Comparison of ENCODE assay signal across 11 cellular contexts in the genomic region with DNA sequence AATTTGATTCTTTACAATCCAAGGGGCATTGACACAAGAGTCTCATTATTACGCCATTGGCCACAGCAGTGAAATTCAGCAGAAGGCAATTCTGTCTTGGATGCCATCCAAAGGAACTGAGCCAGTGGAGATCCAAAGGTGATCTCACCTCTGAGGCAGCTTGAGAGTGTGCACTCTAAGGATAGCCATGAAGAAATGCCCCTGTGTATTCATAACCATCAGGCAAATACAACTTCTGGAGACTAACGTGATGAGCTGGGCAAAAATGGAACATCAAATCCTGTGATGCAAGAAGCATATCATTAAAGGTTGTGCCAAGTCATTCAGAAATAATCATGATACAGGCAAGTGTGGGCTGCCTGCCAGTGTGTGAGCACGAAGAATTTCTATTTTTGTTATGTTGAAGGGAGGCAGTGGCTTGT. TPM values are rescaled to one million over a fixed set of nuclear protein-coding genes. Genes with fewer than 3 reads are reported as not detected.
DNase-seq lines count a peak whose midpoint lies in the region; ATAC-seq and TF ChIP-seq lines count a peak whose summit lies in the region.
"Had no signal": no experiment of that assay in that cellular context is flagged by ENCODE, and none has a peak within 500 bp of the region (broad histone marks: within the 10 kb centered on the region; RNA-seq: fewer than 3 reads in every experiment).

No MANE protein-coding gene starts in this region.

- H3K36me3 ChIP-seq in ovary: no peaks in the 10 kb centered on the region

- peak; percentile 73 for DNase-seq in HS-5 (ENCODE audit: low read depth)
- DNase-seq in NCI-H82 (lab: John Stamatoyannopoulos, UW): peak; percentile 75
- DNase-seq in erythroblast (lab: John Stamatoyannopoulos, UW): peak; percentile 15 to 35
- peak in 4 of 5 donors; percentile 9 to 45 (median 24) for DNase-seq in ovary
- no peak for DNase-seq in AG20443 (ENCODE audit: low spot score)
- DNase-seq in mesenteric fat pad (ENCODE audit: low spot score): no peak
- DNase-seq in AG08395 (ENCODE audit: low spot score): no peak
- DNase-seq: activated naive CD4-positive, alpha-beta T cell treated with anti-CD3 and anti-CD28 coated beads for 36 hours had no signal

- TF ChIP-seq EP300 in ovary (IDR thresholded peaks at IDR 0.05): no peak

- TF ChIP-seq POLR2A in erythroblast (IDR thresholded peaks at IDR 0.05; ENCODE audit: low read length): no peak
- no peak for TF ChIP-seq POLR2A in ovary (IDR thresholded peaks at IDR 0.05)

- ATAC-seq in GM21737 (IDR thresholded peaks at IDR 0.05; ENCODE audit: unreplicated experiment): no peak

- H3K27me3 ChIP-seq in ovary: no peaks in the 10 kb centered on the region

- no peak overlapping the region for H3K4me3 ChIP-seq in ovary
- H3K4me3 ChIP-seq: skin epidermis had no signal

- peaks cover 7% of the 10 kb centered on the region for H3K4me1 ChIP-seq in ovary (ENCODE audit: insufficient read depth)

- intact Hi-C loops in ovary (cut with DNase I): no loop called here

- H3K9me3 ChIP-seq in ovary: no peaks in the 10 kb centered on the region

- 34 to 36% (median 35%) methylated on average over 3 of the region's 3 CpGs for WGBS in ovary, 3 donors

- H3K27ac ChIP-seq in ovary: no peak overlapping the region
- H3K27ac ChIP-seq: skin epidermis had no signal

- no peak for TF ChIP-seq CTCF in ovary (IDR thresholded peaks at IDR 0.05)

RNA-seq across cellular contexts. Expression of gene ROBO2, which starts 41.4 kb away (rescaled TPM):
- total RNA-seq in ovary: 10 to 100 TPM in 2 of 7 donors, 1 to 10 TPM in 5; 3.4 to 14.8 (median 4.9) TPM
- polyA plus RNA-seq in ovary: 1 to 10 TPM; 7.3 to 8.4 TPM
- 1.8 TPM for total RNA-seq in mesenteric fat pad
- total RNA-seq: activated naive CD4-positive, alpha-beta T cell treated with anti-CD3 and anti-CD28 coated beads for 36 hours; T-helper 1 cell treated with Interleukin-12 subunit alpha and Interleukin-12 subunit beta and Interleukin-4 antibody, amounts not matched to agents 30 ng/mL and 1 ng/mL, for 36 hours had no signal

Comparison
In these comparisons a context has a peak if more than half of its experiments do, and no peak if none do; other contexts are left out.
1. DNase-seq: peak in HS-5 (single experiment), NCI-H82 (single experiment), erythroblast (2 of 2) and ovary (4 of 5); none in AG20443 (single experiment), mesenteric fat pad (single experiment) and AG08395 (single experiment).